In genomic region chr17:68378202-68379149, GRCh38 we compare ENCODE assay signal across 8 cellular contexts.
A peak's percentile ranks its signal among the peaks of the same experiment; 100 is the strongest.
DNase-seq lines count a peak whose midpoint lies in the region; ATAC-seq and TF ChIP-seq lines count a peak whose summit lies in the region.

No MANE protein-coding gene starts in this region.

- peak overlapping the region in 3 of 11 experiments; percentile 18 to 38 (median 25); a peak in 1 of 22 replicates for H3K27ac ChIP-seq in BLaER1 treated with 17β-estradiol and CSF1 and Interleukin-3, amounts not matched to agents 10 nM and 100 nM
- peak overlapping the region; percentile 72 to 88 (median 82) for H3K27ac ChIP-seq in transverse colon

- peak; percentile 92 for TF ChIP-seq EP300 in transverse colon (IDR thresholded peaks at IDR 0.05; ENCODE audit: low read depth)

- TF ChIP-seq CTCF in transverse colon (IDR thresholded peaks at IDR 0.05) = no peak

- H3K4me3 ChIP-seq in BLaER1 treated with 17β-estradiol and CSF1 and Interleukin-3, amounts not matched to agents 10 nM and 100 nM = no peak overlapping the region
- no peak overlapping the region for H3K4me3 ChIP-seq in transverse colon

- H3K9me3 ChIP-seq in BLaER1 treated with 17β-estradiol and CSF1 and Interleukin-3, amounts not matched to agents 10 nM and 100 nM (replicated peaks in 1 of 11) = no peaks in the 10 kb centered on the region
- H3K9me3 ChIP-seq in transverse colon = no peaks in the 10 kb centered on the region

- ATAC-seq in HG03025 (IDR thresholded peaks at IDR 0.05; ENCODE audit: low FRiP score, unreplicated experiment) = no peak

- H3K27me3 ChIP-seq in BLaER1 treated with 17β-estradiol and CSF1 and Interleukin-3, amounts not matched to agents 10 nM and 100 nM = no peaks in the 10 kb centered on the region
- H3K27me3 ChIP-seq in transverse colon = no peaks in the 10 kb centered on the region

- in situ Hi-C loops in transverse colon (cut with MboI; ENCODE audit: low pct_ligation_motif_present in 1 of 4, low pct_unique_long_range_greater_than_20kb in 1 of 4, low sequenced_read_pairs in 3 of 4) = no loop called here

- 40 to 56% methylated on average over 2 to 21 of the region's 23 CpGs for WGBS in transverse colon (ENCODE audit: low coverage in 1 of 2), 2 donors

- peak overlapping the region in 1 of 11 experiments; percentile 19; a peak in 1 of 22 replicates for H3K9ac ChIP-seq in BLaER1 treated with 17β-estradiol and CSF1 and Interleukin-3, amounts not matched to agents 10 nM and 100 nM

- peaks cover 4 to 39% (median 32%) of the 10 kb centered on the region in 10 experiments for H3K4me1 ChIP-seq in BLaER1 treated with 17β-estradiol and CSF1 and Interleukin-3, amounts not matched to agents 10 nM and 100 nM
- H3K4me1 ChIP-seq in transverse colon = peaks cover 0 to 18% (median 3%) of the 10 kb centered on the region in 4 donors

- peak overlapping the region in 9 of 11 experiments; percentile 20 to 68 (median 34); a peak in 13 of 22 replicates for H3K4me2 ChIP-seq in BLaER1 treated with 17β-estradiol and CSF1 and Interleukin-3, amounts not matched to agents 10 nM and 100 nM

- peak; percentile 27 for TF ChIP-seq POLR2A in transverse colon (IDR thresholded peaks at IDR 0.05)

- intact Hi-C loops in transverse colon (cut with DNase I; ENCODE audit: low total_unique reads) = no loop called here

- H3K36me3 ChIP-seq in BLaER1 treated with 17β-estradiol and CSF1 and Interleukin-3, amounts not matched to agents 10 nM and 100 nM = no peaks in the 10 kb centered on the region
- no peaks in the 10 kb centered on the region for H3K36me3 ChIP-seq in transverse colon

- DNase-seq in NCI-H2029 treated with DMSO at 0.1 percent for 48 hours (lab: John Stamatoyannopoulos, UW) (peak; percentile 24), dermis blood vessel endothelial cell (peak; percentile 97), medulla oblongata (ENCODE audit: extremely low spot score) (peak; percentile 80), transverse colon (peak; percentile 77), NCI-H82 (lab: John Stamatoyannopoulos, UW) (no peak)
- no peak for DNase-seq in activated CD4-positive, alpha-beta T cell treated with anti-CD3 and anti-CD28 coated beads, Interleukin-2, amount 50 U/mL, for 48 hours

- no peaks in the 10 kb centered on the region; a peak in 1 of 22 replicates for H4K20me1 ChIP-seq in BLaER1 treated with 17β-estradiol and CSF1 and Interleukin-3, amounts not matched to agents 10 nM and 100 nM

Comparison
In these comparisons a context has a peak if more than half of its experiments do, and no peak if none do; other contexts are left out.
1. DNase-seq: peak in NCI-H2029 treated with DMSO at 0.1 percent for 48 hours (single experiment), dermis blood vessel endothelial cell (single experiment), medulla oblongata (single experiment) and transverse colon (single experiment); none in activated CD4-positive, alpha-beta T cell treated with anti-CD3 and anti-CD28 coated beads, Interleukin-2, amount 50 U/mL, for 48 hours (0 of 2) and NCI-H82 (single experiment).